In genomic region chr22:41425704-41426365, GRCh38 we compare ENCODE assay signal across 10 cellular contexts. TPM values are rescaled to one million over a fixed set of nuclear protein-coding genes. Genes with fewer than 3 reads are reported as not detected.
DNase-seq lines count a peak whose midpoint lies in the region; ATAC-seq and TF ChIP-seq lines count a peak whose summit lies in the region.
"Had no signal": no experiment of that assay in that cellular context is flagged by ENCODE, and none has a peak within 500 bp of the region (broad histone marks: within the 10 kb centered on the region; RNA-seq: fewer than 3 reads in every experiment).

No MANE protein-coding gene starts in this region.

- POLR2A ChIA-PET in activated naive CD8-positive, alpha-beta T cell treated with anti-CD3 and anti-CD28 coated beads, Interleukin-2, amount 10 ng/mL, durations not matched to agents 7 days and 5 days (lab: Charles Lee): interaction anchor here (0.6 to 2.2 kb wide), 6 partner anchors 9 to 1836 kb away, joined by 3 to 14 read pairs (median 4); partner anchors contain the start of genes ACO2, PHF5A, TEF and TOB2

- H3K4me3 ChIP-seq in left ventricle myocardium inferior (no peak overlapping the region), heart left ventricle (no peak overlapping the region)

- no peak for TF ChIP-seq POLR2A in heart left ventricle (IDR thresholded peaks at IDR 0.05)

- TF ChIP-seq CTCF in left ventricle myocardium inferior (IDR thresholded peaks at IDR 0.05; ENCODE audit: borderline replicate concordance) (no peak), heart left ventricle (IDR thresholded peaks at IDR 0.05) (no peak)

- peak overlapping the region; percentile 70 for H3K27ac Mint-ChIP-seq in activated naive CD8-positive, alpha-beta T cell treated with anti-CD3 and anti-CD28 coated beads, Interleukin-2, amount 10 ng/mL, durations not matched to agents 7 days and 5 days
- peak overlapping the region in 1 of 2 donors; percentile 24 for H3K27ac Mint-ChIP-seq in stimulated activated naive CD8-positive, alpha-beta T cell treated with anti-CD3 and anti-CD28 coated beads, Interleukin-15, amount 100 ng/mL, for 72 hours
- H3K27ac Mint-ChIP-seq: progenitor cell of endocrine pancreas had no signal

- peak overlapping the region; percentile 36 for H3K27ac ChIP-seq in left ventricle myocardium inferior (replicated peaks)
- no peak overlapping the region for H3K27ac ChIP-seq in heart left ventricle

- H3K36me3 ChIP-seq in left ventricle myocardium inferior (peaks cover 58% of the 10 kb centered on the region), heart left ventricle (peaks cover 0 to 57% (median 40%) of the 10 kb centered on the region in 9 donors)

- 61 to 80% (median 68%) methylated on average over 8 of the region's 8 CpGs for WGBS in heart left ventricle, 4 donors

- DNase-seq in left ventricle myocardium inferior: no peak
- no peak for DNase-seq in heart left ventricle
- DNase-seq in activated naive CD8-positive, alpha-beta T cell treated with anti-CD3 and anti-CD28 coated beads, Interleukin-2, amount 10 ng/mL, durations not matched to agents 7 days and 5 days: no peak
- peak; percentile 33 to 75 for DNase-seq in stimulated activated naive CD8-positive, alpha-beta T cell treated with anti-CD3 and anti-CD28 coated beads, Interleukin-15, amount 100 ng/mL, for 72 hours
- no peak for DNase-seq in G401 (ENCODE audit: low spot score)
- no peak for DNase-seq in DMS153 (lab: John Stamatoyannopoulos, UW)
- DNase-seq: AML-193, islet precursor cell, NCI-H510A treated with DMSO at 0.1 percent for 48 hours had no signal

- H3K9me3 ChIP-seq in left ventricle myocardium inferior (replicated peaks): no peaks in the 10 kb centered on the region
- H3K9me3 ChIP-seq in heart left ventricle: no peaks in the 10 kb centered on the region

- H3K4me1 ChIP-seq in left ventricle myocardium inferior: no peaks in the 10 kb centered on the region
- no peaks in the 10 kb centered on the region for H3K4me1 ChIP-seq in heart left ventricle

- in situ Hi-C loops in G401 (cut with HindIII; ENCODE audit: low sequenced_read_pairs): no loop called here

- H3K36me3 Mint-ChIP-seq in activated naive CD8-positive, alpha-beta T cell treated with anti-CD3 and anti-CD28 coated beads, Interleukin-2, amount 10 ng/mL, durations not matched to agents 7 days and 5 days: peaks cover 20% of the 10 kb centered on the region

- no peaks in the 10 kb centered on the region for H3K9me3 Mint-ChIP-seq in activated naive CD8-positive, alpha-beta T cell treated with anti-CD3 and anti-CD28 coated beads, Interleukin-2, amount 10 ng/mL, durations not matched to agents 7 days and 5 days
- H3K9me3 Mint-ChIP-seq in stimulated activated naive CD8-positive, alpha-beta T cell treated with anti-CD3 and anti-CD28 coated beads, Interleukin-15, amount 100 ng/mL, for 72 hours: no peaks in the 10 kb centered on the region

- no peak for ATAC-seq in heart left ventricle
- peak; percentile 77 for ATAC-seq in activated naive CD8-positive, alpha-beta T cell treated with anti-CD3 and anti-CD28 coated beads, Interleukin-2, amount 10 ng/mL, durations not matched to agents 7 days and 5 days (ENCODE audit: low read depth)
- peak; percentile 97 for ATAC-seq in stimulated activated naive CD8-positive, alpha-beta T cell treated with anti-CD3 and anti-CD28 coated beads, Interleukin-15, amount 100 ng/mL, for 72 hours

- H3K27me3 ChIP-seq in left ventricle myocardium inferior (ENCODE audit: low read depth): no peaks in the 10 kb centered on the region
- H3K27me3 ChIP-seq in heart left ventricle: no peaks in the 10 kb centered on the region

- peak overlapping the region; percentile 45 for H3K4me3 Mint-ChIP-seq in activated naive CD8-positive, alpha-beta T cell treated with anti-CD3 and anti-CD28 coated beads, Interleukin-2, amount 10 ng/mL, durations not matched to agents 7 days and 5 days
- H3K4me3 Mint-ChIP-seq in stimulated activated naive CD8-positive, alpha-beta T cell treated with anti-CD3 and anti-CD28 coated beads, Interleukin-15, amount 100 ng/mL, for 72 hours: peak overlapping the region in 1 of 2 donors; percentile 40

- intact Hi-C loops in left ventricle myocardium inferior (cut with micrococcal nuclease) (no loop called here), heart left ventricle (cut with DNase I) (no loop called here)

- H3K4me1 Mint-ChIP-seq in activated naive CD8-positive, alpha-beta T cell treated with anti-CD3 and anti-CD28 coated beads, Interleukin-2, amount 10 ng/mL, durations not matched to agents 7 days and 5 days: peaks cover 12% of the 10 kb centered on the region
- peaks cover 20% of the 10 kb centered on the region for H3K4me1 Mint-ChIP-seq in stimulated activated naive CD8-positive, alpha-beta T cell treated with anti-CD3 and anti-CD28 coated beads, Interleukin-15, amount 100 ng/mL, for 72 hours

- no peaks in the 10 kb centered on the region for H3K27me3 Mint-ChIP-seq in activated naive CD8-positive, alpha-beta T cell treated with anti-CD3 and anti-CD28 coated beads, Interleukin-2, amount 10 ng/mL, durations not matched to agents 7 days and 5 days
- H3K27me3 Mint-ChIP-seq in stimulated activated naive CD8-positive, alpha-beta T cell treated with anti-CD3 and anti-CD28 coated beads, Interleukin-15, amount 100 ng/mL, for 72 hours: no peaks in the 10 kb centered on the region
- H3K27me3 Mint-ChIP-seq: progenitor cell of endocrine pancreas had no signal

RNA-seq across cellular contexts. Expression of gene TOB2, which starts 20.8 kb away (rescaled TPM):
- total RNA-seq in left ventricle myocardium inferior (63.6 TPM), heart left ventricle (10 to 100 TPM; 29.0 to 74.5 (median 46.1) TPM)
- 10 to 100 TPM; 29.6 to 44.9 TPM for polyA plus RNA-seq in heart left ventricle
- total RNA-seq in activated naive CD8-positive, alpha-beta T cell treated with anti-CD3 and anti-CD28 coated beads, Interleukin-2, amount 10 ng/mL, durations not matched to agents 7 days and 5 days: 10 to 100 TPM; 35.7 to 35.9 TPM
- total RNA-seq in G401 (2014; rRNA removed; shearing (Covaris generic)): 33.3 and 34.4 TPM in 2 replicates

RNA-seq across cellular contexts. Expression of gene PHF5A, which starts 42.7 kb away (rescaled TPM):
- total RNA-seq in left ventricle myocardium inferior (23.9 TPM), heart left ventricle (10 to 100 TPM; 13.4 to 29.3 (median 20.0) TPM)
- 10 to 100 TPM; 40.3 to 49.9 TPM for polyA plus RNA-seq in heart left ventricle
- 10 to 100 TPM; 47.0 to 51.0 TPM for total RNA-seq in activated naive CD8-positive, alpha-beta T cell treated with anti-CD3 and anti-CD28 coated beads, Interleukin-2, amount 10 ng/mL, durations not matched to agents 7 days and 5 days
- 133 and 134 TPM in 2 replicates for total RNA-seq in G401 (2014; rRNA removed; shearing (Covaris generic))

RNA-seq across cellular contexts. Expression of gene ACO2, which starts 43.1 kb away (rescaled TPM):
- total RNA-seq in left ventricle myocardium inferior (851 TPM), heart left ventricle (1,000 to 10,000 TPM in 2 of 9 donors, 100 to 1,000 TPM in 7; 503 to 1,146 (median 862) TPM)
- 100 to 1,000 TPM; 375 to 431 TPM for polyA plus RNA-seq in heart left ventricle
- total RNA-seq in activated naive CD8-positive, alpha-beta T cell treated with anti-CD3 and anti-CD28 coated beads, Interleukin-2, amount 10 ng/mL, durations not matched to agents 7 days and 5 days: 10 to 100 TPM; 73.7 to 76.2 TPM
- total RNA-seq in G401 (2014; rRNA removed; shearing (Covaris generic)): 171 and 184 TPM in 2 replicates

RNA-seq across cellular contexts. Expression of gene TEF, which starts 44.1 kb away (rescaled TPM):
- total RNA-seq in left ventricle myocardium inferior: 20.1 TPM
- total RNA-seq in heart left ventricle: 10 to 100 TPM in 8 of 9 donors, 1 to 10 TPM in 1; 7.2 to 35.3 (median 19.6) TPM
- polyA plus RNA-seq in heart left ventricle: 10 to 100 TPM in 1 of 2 donors, 1 to 10 TPM in 1; 9.9 to 15.8 TPM
- 1 to 10 TPM; 3.6 to 4.0 TPM for total RNA-seq in activated naive CD8-positive, alpha-beta T cell treated with anti-CD3 and anti-CD28 coated beads, Interleukin-2, amount 10 ng/mL, durations not matched to agents 7 days and 5 days
- total RNA-seq in G401 (2014; rRNA removed; shearing (Covaris generic)): 4.1 and 12.8 TPM in 2 replicates

Comparison
In these comparisons a context has a peak if more than half of its experiments do, and no peak if none do; other contexts are left out.
1. DNase-seq: peak in stimulated activated naive CD8-positive, alpha-beta T cell treated with anti-CD3 and anti-CD28 coated beads, Interleukin-15, amount 100 ng/mL, for 72 hours (2 of 2); none in left ventricle myocardium inferior (single experiment), heart left ventricle (0 of 5), activated naive CD8-positive, alpha-beta T cell treated with anti-CD3 and anti-CD28 coated beads, Interleukin-2, amount 10 ng/mL, durations not matched to agents 7 days and 5 days (single experiment), G401 (single experiment) and DMS153 (single experiment).
2. ATAC-seq: peak in activated naive CD8-positive, alpha-beta T cell treated with anti-CD3 and anti-CD28 coated beads, Interleukin-2, amount 10 ng/mL, durations not matched to agents 7 days and 5 days (single experiment) and stimulated activated naive CD8-positive, alpha-beta T cell treated with anti-CD3 and anti-CD28 coated beads, Interleukin-15, amount 100 ng/mL, for 72 hours (single experiment); none in heart left ventricle (0 of 4).